10 cellular contexts compared by ENCODE assay signal in genomic region chr7:5979680-5980314, GRCh38. TPM values are rescaled to one million over a fixed set of nuclear protein-coding genes. Genes with fewer than 3 reads are reported as not detected.
DNase-seq lines count a peak whose midpoint lies in the region; ATAC-seq, FAIRE-seq and TF ChIP-seq lines count a peak whose summit lies in the region.
"Not testable (repeated sequence)": the region's sequence is repeated elsewhere in the genome, so short reads cannot be mapped to it uniquely, and the experiment has no call there.
"Had no signal": no experiment of that assay in that cellular context is flagged by ENCODE, and none has a peak within 500 bp of the region (broad histone marks: within the 10 kb centered on the region; RNA-seq: fewer than 3 reads in every experiment).

No MANE protein-coding gene starts in this region.

- H4K20me1 ChIP-seq in GM12878 (ENCODE audit: control insufficient read depth, insufficient read depth); endothelial cell of umbilical vein (replicated peaks; ENCODE audit: control insufficient read depth, extremely low read depth, insufficient read depth, low read length): not testable (repeated sequence)

- TF ChIP-seq CTCF in Caco-2 (IDR thresholded peaks at IDR 0.05; ENCODE audit: insufficient read depth in 1 of 2, low read depth in 1 of 2, low read length in 1 of 2, severe bottlenecking in 1 of 2, unreplicated experiment in 1 of 2); GM12878 (IDR thresholded peaks at IDR 0.05 in 2 of 3, conservative IDR thresholded peaks at IDR 0.05 in 1 of 3; ENCODE audit: control insufficient read depth in 2 of 3, extremely low read depth in 1 of 3, insufficient read depth in 1 of 3, low read depth in 3 of 3, low read length in 3 of 3); endothelial cell of umbilical vein (IDR thresholded peaks at IDR 0.05; ENCODE audit: extremely low read depth in 1 of 2, insufficient read depth in 1 of 2, low read depth in 1 of 2, low read length in 2 of 2); right lobe of liver (IDR thresholded peaks at IDR 0.05); progenitor cell of endocrine pancreas (IDR thresholded peaks at IDR 0.05; ENCODE audit: unreplicated experiment): not testable (repeated sequence)

- not testable (repeated sequence) for H3K9ac ChIP-seq in GM12878 (ENCODE audit: control insufficient read depth, insufficient read depth, low read length); endothelial cell of umbilical vein (replicated peaks; ENCODE audit: extremely low read depth, insufficient read depth, low read length)

- H3K27ac Mint-ChIP-seq in Caco-2 (ENCODE audit: unreplicated experiment): peak overlapping the region; percentile 50
- peak overlapping the region; percentile 92 for H3K27ac Mint-ChIP-seq in progenitor cell of endocrine pancreas

- not testable (repeated sequence) for H3K4me1 Mint-ChIP-seq in Caco-2 (ENCODE audit: low read depth, unreplicated experiment); progenitor cell of endocrine pancreas (ENCODE audit: low read depth)

- CTCF ChIA-PET in Caco-2 (lab: Charles Lee); GM12878 (lab: Yijun Ruan, JAX); endothelial cell of umbilical vein (lab: Charles Lee): not testable (repeated sequence)

- H3K36me3 Mint-ChIP-seq in Caco-2 (ENCODE audit: insufficient read depth, unreplicated experiment) (peaks cover 17% of the 10 kb centered on the region), progenitor cell of endocrine pancreas (ENCODE audit: insufficient read depth) (peaks cover 14% of the 10 kb centered on the region)

- not testable (repeated sequence) for H3K4me2 ChIP-seq in GM12878 (ENCODE audit: control insufficient read depth, insufficient read depth); endothelial cell of umbilical vein (ENCODE audit: insufficient read depth, low read length)

- H3K9me3 Mint-ChIP-seq in Caco-2 (ENCODE audit: unreplicated experiment); progenitor cell of endocrine pancreas (ENCODE audit: low read depth): not testable (repeated sequence)

- not testable (repeated sequence) for H3K27me3 Mint-ChIP-seq in Caco-2 (ENCODE audit: insufficient read depth, unreplicated experiment); progenitor cell of endocrine pancreas

- not testable (repeated sequence) for H2AFZ ChIP-seq in GM12878 (ENCODE audit: control insufficient read depth, low read depth, low read length); endothelial cell of umbilical vein (ENCODE audit: low read depth, low read length)

- not testable (repeated sequence) for H3K4me3 ChIP-seq in Caco-2 (ENCODE audit: low read depth, low read length); GM12878; endothelial cell of umbilical vein (replicated peaks in 1 of 3; ENCODE audit: insufficient read depth in 1 of 3, low read depth in 1 of 3, low read length in 3 of 3); right lobe of liver

- WGBS in GM12878 (ENCODE audit: insufficient coverage, insufficient replicate concordance, low lambda C conversion rate, missing lambda C conversion rate): 96% methylated on average over 2 of the region's 12 CpGs
- 57% methylated on average over 1 of the region's 12 CpGs for WGBS in right lobe of liver (ENCODE audit: insufficient coverage, low coverage, low lambda C conversion rate, missing lambda C conversion rate)

- dilution Hi-C loops in endothelial cell of umbilical vein (cut with MboI; ENCODE audit: extremely low pct_ligation_motif_present, low sequenced_read_pairs): not testable (repeated sequence)

- RAD21 ChIA-PET in GM12878 (lab: Charles Lee; ENCODE audit: unreplicated experiment): not testable (repeated sequence)

- H3K79me2 ChIP-seq in GM12878 (ENCODE audit: control insufficient read depth, insufficient read depth, low read length); endothelial cell of umbilical vein (ENCODE audit: control insufficient read depth, insufficient read depth, low read length): not testable (repeated sequence)

- not testable (repeated sequence) for H3K27me3 ChIP-seq in Caco-2 (replicated peaks; ENCODE audit: control insufficient read depth, insufficient read depth, low read length); GM12878 (replicated peaks in 1 of 2; ENCODE audit: control insufficient read depth in 2 of 2, insufficient read depth in 2 of 2, low read length in 1 of 2); endothelial cell of umbilical vein (ENCODE audit: control insufficient read depth in 2 of 2, insufficient read depth in 2 of 2, low read length in 2 of 2); right lobe of liver

- in situ Hi-C loops in GM12878 (cut with MboI): not testable (repeated sequence)

- not testable (repeated sequence) for TF ChIP-seq RAD21 in GM12878 (IDR thresholded peaks at IDR 0.05; ENCODE audit: insufficient read depth, low read depth, low read length)

- not testable (repeated sequence) for TF ChIP-seq EP300 in GM12878 (IDR thresholded peaks at IDR 0.05; ENCODE audit: borderline replicate concordance in 1 of 2, control insufficient read depth in 1 of 2, low read depth in 2 of 2, low read length in 2 of 2)

- DNase-seq in Caco-2; HTR-8/SVneo (ENCODE audit: insufficient read length, low spot score); GM12878 (ENCODE audit: low read depth, low spot score); endothelial cell of umbilical vein (ENCODE audit: low read depth, low spot score); left lobe of liver (ENCODE audit: low spot score); right lobe of liver; progenitor cell of endocrine pancreas (ENCODE audit: low spot score, unreplicated experiment): not testable (repeated sequence)

- intact Hi-C loops in Caco-2 (cut with micrococcal nuclease; ENCODE audit: unreplicated experiment); GM12878 (cut with micrococcal nuclease; ENCODE audit: unreplicated experiment); endothelial cell of umbilical vein (cut with micrococcal nuclease); right lobe of liver (cut with DNase I): not testable (repeated sequence)

- SMC1A ChIA-PET in GM12878 (lab: Charles Lee; ENCODE audit: uncharacterized antibody, unreplicated experiment): not testable (repeated sequence)

- not testable (repeated sequence) for H3K4me3 Mint-ChIP-seq in Caco-2 (ENCODE audit: unreplicated experiment); progenitor cell of endocrine pancreas (ENCODE audit: low read depth)

- not testable (repeated sequence) for H3K9me3 ChIP-seq in Caco-2; GM12878 (replicated peaks; ENCODE audit: control insufficient read depth, insufficient read depth, low read length); endothelial cell of umbilical vein (replicated peaks; ENCODE audit: control insufficient read depth, insufficient read depth, low read length); right lobe of liver

- TF ChIP-seq POLR2A in GM12878 (IDR thresholded peaks at IDR 0.05; ENCODE audit: low read depth, low read length); endothelial cell of umbilical vein (IDR thresholded peaks at IDR 0.05; ENCODE audit: low read depth, low read length); right lobe of liver (IDR thresholded peaks at IDR 0.05): not testable (repeated sequence)

- not testable (repeated sequence) for H3K27ac ChIP-seq in GM12878 (ENCODE audit: control insufficient read depth, insufficient read depth); endothelial cell of umbilical vein (ENCODE audit: insufficient read depth, low read depth, low read length); right lobe of liver

- BruUV-seq in Caco-2 (replicated peaks; lab: Mats Ljungman, UMichigan); endothelial cell of umbilical vein (replicated peaks; lab: Mats Ljungman, UMichigan): not testable (repeated sequence)
- TSS peak; percentile 67 for BruUV-seq in GM12878 (replicated peaks; lab: Mats Ljungman, UMichigan)

- not testable (repeated sequence) for ATAC-seq in GM12878
- ATAC-seq in left lobe of liver: peak; percentile 49
- ATAC-seq in right lobe of liver: peak; percentile 54 to 66 (median 58)

- H3K36me3 ChIP-seq in Caco-2 (ENCODE audit: control insufficient read depth, insufficient read depth, low read length); GM12878 (ENCODE audit: control insufficient read depth in 2 of 2, insufficient read depth in 2 of 2, low read length in 1 of 2); endothelial cell of umbilical vein (ENCODE audit: control insufficient read depth in 2 of 2, extremely low read depth in 1 of 2, insufficient read depth in 2 of 2, low read length in 2 of 2); right lobe of liver: not testable (repeated sequence)

- peak; percentile 58 for FAIRE-seq in HTR-8/SVneo (lab: Jason Lieb, UNC)
- peak; percentile 31 for FAIRE-seq in GM12878 (lab: Jason Lieb, UNC)
- FAIRE-seq in endothelial cell of umbilical vein (lab: Jason Lieb, UNC): peak; percentile 40

- not testable (repeated sequence) for H3K9me1 ChIP-seq in endothelial cell of umbilical vein (replicated peaks; ENCODE audit: control insufficient read depth, extremely low read depth, insufficient read depth, low read length)

- H3K4me1 ChIP-seq in Caco-2; GM12878 (ENCODE audit: control insufficient read depth, insufficient read depth, low read length); endothelial cell of umbilical vein (ENCODE audit: control insufficient read depth, extremely low read depth, insufficient read depth, low read length); right lobe of liver: not testable (repeated sequence)

- POLR2A ChIA-PET in Caco-2 (lab: Charles Lee); GM12878 (lab: Charles Lee); endothelial cell of umbilical vein (lab: Charles Lee): not testable (repeated sequence)

RNA-seq across cellular contexts. Expression of gene RSPH10B, which starts 9.3 kb away (rescaled TPM):
- total RNA-seq in Caco-2 (2022) (0.16 TPM in 1 of 2 replicates, not detected in the other), GM12878 (2014; rRNA removed) (0.05 TPM in 1 of 2 replicates, not detected in the other), GM12878 (2014; rRNA removed; fragmentation: Illumina TruSeq; extraction: Trizol) (0.23 TPM in 1 of 2 replicates, not detected in the other), GM12878 (2021) (0.35 TPM in 1 of 2 replicates, not detected in the other), endothelial cell of umbilical vein (0.18 and 0.29 TPM in 2 replicates), left lobe of liver (0.13 TPM), right lobe of liver (under 1 TPM in 3 of 6 experiments, not detected in 3; 0.19 to 0.92 (median 0.47) TPM), progenitor cell of endocrine pancreas (1.5 and 2.0 TPM in 2 replicates)
- total RNA-seq in GM12878 (2013; cell fraction: nucleolus; rRNA removed): 0.81 TPM in 1 of 2 replicates, not detected in the other
- polyA plus RNA-seq in GM12878 (2011; ENCODE audit: low read depth): not detected
- polyA plus RNA-seq in GM12878 (2011; rRNA removed) (0.03 TPM in 1 of 2 replicates, not detected in the other), GM12878 (2014; fragmentation: Illumina TruSeq; extraction: Trizol) (not detected in 2 replicates), GM12878 (2014; fragmentation: Nextera tagmentation; extraction: Ambion mirVana) (not detected), GM12878 (2014; rRNA removed) (not detected in 2 replicates), GM12878 (2016; fragmentation: Nextera tagmentation; extraction: Ambion mirVana) (not detected), endothelial cell of umbilical vein (0.11 and 0.15 TPM in 2 replicates)
- not detected in 2 replicates for polyA plus RNA-seq in GM12878 (2011; cell fraction: cytosol; rRNA removed)
- polyA plus RNA-seq in GM12878 (2011; cell fraction: nucleus; rRNA removed): 0.15 and 0.27 TPM in 2 replicates
- 0.08 TPM in 1 of 2 replicates, not detected in the other for polyA plus RNA-seq in GM12878 (2012)
- polyA minus RNA-seq in GM12878 (2011; rRNA and poly(A)+ RNA removed): not detected in 2 replicates
- polyA minus RNA-seq in GM12878 (2011; cell fraction: cytosol; rRNA and poly(A)+ RNA removed): not detected in 2 replicates
- 0.96 TPM in 1 of 2 replicates, not detected in the other for polyA minus RNA-seq in GM12878 (2011; cell fraction: nucleus; rRNA and poly(A)+ RNA removed)
- polyA plus RNA-seq in endothelial cell of umbilical vein (2011; cell fraction: cytosol; rRNA removed): 0.08 TPM in 2 replicates
- 0.61 and 0.97 TPM in 2 replicates for polyA plus RNA-seq in endothelial cell of umbilical vein (2011; cell fraction: nucleus; rRNA removed)
- polyA plus RNA-seq in endothelial cell of umbilical vein (2012): 0.17 and 0.27 TPM in 2 replicates
- polyA minus RNA-seq in endothelial cell of umbilical vein: 0.15 and 0.19 TPM in 2 replicates
- polyA minus RNA-seq in endothelial cell of umbilical vein (2011; cell fraction: cytosol; rRNA and poly(A)+ RNA removed): not detected
- 0.19 TPM in 1 of 2 replicates, not detected in the other for polyA minus RNA-seq in endothelial cell of umbilical vein (2011; cell fraction: nucleus; rRNA and poly(A)+ RNA removed)
- total RNA-seq: CD4-positive, alpha-beta memory T cell; H4 had no signal
- polyA plus RNA-seq: BJ; CD4-positive, alpha-beta memory T cell had no signal

RNA-seq across cellular contexts. Expression of gene PMS2, which starts 29.1 kb away (rescaled TPM):
- 22.6 TPM in 2 replicates for total RNA-seq in Caco-2 (2022)
- total RNA-seq in GM12878 (2013; cell fraction: nucleolus; rRNA removed): 52.9 and 53.1 TPM in 2 replicates
- 19.6 and 22.9 TPM in 2 replicates for total RNA-seq in GM12878 (2014; rRNA removed)
- total RNA-seq in GM12878 (2014; rRNA removed; fragmentation: Illumina TruSeq; extraction: Trizol): 25.4 and 25.5 TPM in 2 replicates
- 19.3 and 21.4 TPM in 2 replicates for total RNA-seq in GM12878 (2021)
- 6.8 TPM for polyA plus RNA-seq in GM12878 (2011; ENCODE audit: low read depth)
- 16.8 and 20.5 TPM in 2 replicates for polyA plus RNA-seq in GM12878 (2011; rRNA removed)
- 10.7 and 11.0 TPM in 2 replicates for polyA plus RNA-seq in GM12878 (2011; cell fraction: cytosol; rRNA removed)
- polyA plus RNA-seq in GM12878 (2011; cell fraction: nucleus; rRNA removed): 9.7 and 11.8 TPM in 2 replicates
- polyA plus RNA-seq in GM12878 (2012): 8.9 and 11.5 TPM in 2 replicates
- polyA plus RNA-seq in GM12878 (2014; fragmentation: Illumina TruSeq; extraction: Trizol): 19.8 and 23.0 TPM in 2 replicates
- 1 to 10 TPM; 3.6 to 4.7 TPM for polyA plus RNA-seq in GM12878 (2014; fragmentation: Nextera tagmentation; extraction: Ambion mirVana)
- 13.2 and 14.0 TPM in 2 replicates for polyA plus RNA-seq in GM12878 (2014; rRNA removed)
- 10 to 100 TPM; 17.9 to 18.0 TPM for polyA plus RNA-seq in GM12878 (2016; fragmentation: Nextera tagmentation; extraction: Ambion mirVana)
- 19.5 and 20.5 TPM in 2 replicates for polyA minus RNA-seq in GM12878 (2011; rRNA and poly(A)+ RNA removed)
- 5.2 and 13.9 TPM in 2 replicates for polyA minus RNA-seq in GM12878 (2011; cell fraction: cytosol; rRNA and poly(A)+ RNA removed)
- 8.1 and 13.1 TPM in 2 replicates for polyA minus RNA-seq in GM12878 (2011; cell fraction: nucleus; rRNA and poly(A)+ RNA removed)
- total RNA-seq in endothelial cell of umbilical vein: 14.5 and 15.9 TPM in 2 replicates
- 3.8 and 5.2 TPM in 2 replicates for polyA plus RNA-seq in endothelial cell of umbilical vein
- polyA plus RNA-seq in endothelial cell of umbilical vein (2011; cell fraction: cytosol; rRNA removed): 6.3 and 6.4 TPM in 2 replicates
- 9.7 and 9.9 TPM in 2 replicates for polyA plus RNA-seq in endothelial cell of umbilical vein (2011; cell fraction: nucleus; rRNA removed)
- polyA plus RNA-seq in endothelial cell of umbilical vein (2012): 10.5 and 12.0 TPM in 2 replicates
- polyA minus RNA-seq in endothelial cell of umbilical vein: 10.9 and 13.1 TPM in 2 replicates
- 9.8 TPM for polyA minus RNA-seq in endothelial cell of umbilical vein (2011; cell fraction: cytosol; rRNA and poly(A)+ RNA removed)
- polyA minus RNA-seq in endothelial cell of umbilical vein (2011; cell fraction: nucleus; rRNA and poly(A)+ RNA removed): 7.1 TPM in 2 replicates
- total RNA-seq in left lobe of liver: 4.4 TPM
- total RNA-seq in right lobe of liver: 1 to 10 TPM; 3.9 to 6.8 (median 5.8) TPM
- 19.7 and 23.9 TPM in 2 replicates for total RNA-seq in progenitor cell of endocrine pancreas

RNA-seq across cellular contexts. Expression of gene AIMP2, which starts 29.3 kb away (rescaled TPM):
- total RNA-seq in Caco-2 (2022) (85.1 and 96.3 TPM in 2 replicates), GM12878 (2014; rRNA removed) (82.3 and 94.3 TPM in 2 replicates), GM12878 (2014; rRNA removed; fragmentation: Illumina TruSeq; extraction: Trizol) (57.2 and 59.9 TPM in 2 replicates), GM12878 (2021) (61.0 and 61.8 TPM in 2 replicates), endothelial cell of umbilical vein (44.6 and 45.6 TPM in 2 replicates), left lobe of liver (22.9 TPM), right lobe of liver (10 to 100 TPM; 20.2 to 53.6 (median 24.6) TPM), progenitor cell of endocrine pancreas (30.1 and 33.4 TPM in 2 replicates)
- total RNA-seq in GM12878 (2013; cell fraction: nucleolus; rRNA removed): 13.2 and 13.4 TPM in 2 replicates
- 19.8 TPM for polyA plus RNA-seq in GM12878 (2011; ENCODE audit: low read depth)
- polyA plus RNA-seq in GM12878 (2011; rRNA removed) (40.2 and 52.9 TPM in 2 replicates), GM12878 (2014; fragmentation: Illumina TruSeq; extraction: Trizol) (29.5 and 46.7 TPM in 2 replicates), GM12878 (2014; fragmentation: Nextera tagmentation; extraction: Ambion mirVana) (10 to 100 TPM; 55.6 to 80.0 TPM), GM12878 (2014; rRNA removed) (91.7 and 95.0 TPM in 2 replicates), GM12878 (2016; fragmentation: Nextera tagmentation; extraction: Ambion mirVana) (100 to 1,000 TPM; 129 to 130 TPM), endothelial cell of umbilical vein (59.4 and 67.7 TPM in 2 replicates)
- polyA plus RNA-seq in GM12878 (2011; cell fraction: cytosol; rRNA removed): 70.8 and 80.2 TPM in 2 replicates
- 26.7 and 41.8 TPM in 2 replicates for polyA plus RNA-seq in GM12878 (2011; cell fraction: nucleus; rRNA removed)
- 19.0 and 21.6 TPM in 2 replicates for polyA plus RNA-seq in GM12878 (2012)
- polyA minus RNA-seq in GM12878 (2011; rRNA and poly(A)+ RNA removed): 33.1 and 43.8 TPM in 2 replicates
- polyA minus RNA-seq in GM12878 (2011; cell fraction: cytosol; rRNA and poly(A)+ RNA removed): 17.5 and 27.4 TPM in 2 replicates
- 11.0 and 23.6 TPM in 2 replicates for polyA minus RNA-seq in GM12878 (2011; cell fraction: nucleus; rRNA and poly(A)+ RNA removed)
- 60.6 and 65.7 TPM in 2 replicates for polyA plus RNA-seq in endothelial cell of umbilical vein (2011; cell fraction: cytosol; rRNA removed)
- 32.1 and 33.3 TPM in 2 replicates for polyA plus RNA-seq in endothelial cell of umbilical vein (2011; cell fraction: nucleus; rRNA removed)
- 33.1 and 36.4 TPM in 2 replicates for polyA plus RNA-seq in endothelial cell of umbilical vein (2012)
- polyA minus RNA-seq in endothelial cell of umbilical vein: 34.0 and 40.6 TPM in 2 replicates
- polyA minus RNA-seq in endothelial cell of umbilical vein (2011; cell fraction: cytosol; rRNA and poly(A)+ RNA removed): 85.4 TPM
- 12.0 and 15.1 TPM in 2 replicates for polyA minus RNA-seq in endothelial cell of umbilical vein (2011; cell fraction: nucleus; rRNA and poly(A)+ RNA removed)

RNA-seq across cellular contexts. Expression of gene ANKRD61, which starts 51.4 kb away (rescaled TPM):
- total RNA-seq in Caco-2 (2022) (0.32 TPM in 1 of 2 replicates, not detected in the other), GM12878 (2014; rRNA removed) (0.11 and 0.16 TPM in 2 replicates), GM12878 (2014; rRNA removed; fragmentation: Illumina TruSeq; extraction: Trizol) (0.18 and 0.22 TPM in 2 replicates), GM12878 (2021) (0.18 TPM in 1 of 2 replicates, not detected in the other), endothelial cell of umbilical vein (0.35 and 0.53 TPM in 2 replicates), left lobe of liver (not detected), right lobe of liver (under 1 TPM in 1 of 6 experiments, not detected in 5; 0.26 TPM), progenitor cell of endocrine pancreas (0.22 and 0.47 TPM in 2 replicates)
- 0.33 TPM in 1 of 2 replicates, not detected in the other for total RNA-seq in GM12878 (2013; cell fraction: nucleolus; rRNA removed)
- 0.52 TPM for polyA plus RNA-seq in GM12878 (2011; ENCODE audit: low read depth)
- polyA plus RNA-seq in GM12878 (2011; rRNA removed) (0.18 TPM in 1 of 2 replicates, not detected in the other), GM12878 (2014; fragmentation: Illumina TruSeq; extraction: Trizol) (0.34 and 0.35 TPM in 2 replicates), GM12878 (2014; fragmentation: Nextera tagmentation; extraction: Ambion mirVana) (under 1 TPM; 0.20 to 0.37 TPM), GM12878 (2014; rRNA removed) (0.22 and 0.64 TPM in 2 replicates), GM12878 (2016; fragmentation: Nextera tagmentation; extraction: Ambion mirVana) (under 1 TPM; 0.51 to 0.57 TPM), endothelial cell of umbilical vein (0.18 and 0.32 TPM in 2 replicates)
- polyA plus RNA-seq in GM12878 (2011; cell fraction: cytosol; rRNA removed): 0.13 and 0.18 TPM in 2 replicates
- polyA plus RNA-seq in GM12878 (2011; cell fraction: nucleus; rRNA removed): 0.31 and 0.56 TPM in 2 replicates
- polyA plus RNA-seq in GM12878 (2012): 0.49 and 0.87 TPM in 2 replicates
- 0.29 and 0.41 TPM in 2 replicates for polyA minus RNA-seq in GM12878 (2011; rRNA and poly(A)+ RNA removed)
- polyA minus RNA-seq in GM12878 (2011; cell fraction: cytosol; rRNA and poly(A)+ RNA removed): not detected in 2 replicates
- not detected in 2 replicates for polyA minus RNA-seq in GM12878 (2011; cell fraction: nucleus; rRNA and poly(A)+ RNA removed)
- 0.24 and 0.30 TPM in 2 replicates for polyA plus RNA-seq in endothelial cell of umbilical vein (2011; cell fraction: cytosol; rRNA removed)
- polyA plus RNA-seq in endothelial cell of umbilical vein (2011; cell fraction: nucleus; rRNA removed): 0.57 and 0.62 TPM in 2 replicates
- 0.60 and 1.1 TPM in 2 replicates for polyA plus RNA-seq in endothelial cell of umbilical vein (2012)
- polyA minus RNA-seq in endothelial cell of umbilical vein: 0.70 TPM in 1 of 2 replicates, not detected in the other
- polyA minus RNA-seq in endothelial cell of umbilical vein (2011; cell fraction: cytosol; rRNA and poly(A)+ RNA removed): not detected
- polyA minus RNA-seq in endothelial cell of umbilical vein (2011; cell fraction: nucleus; rRNA and poly(A)+ RNA removed): not detected in 2 replicates
- total RNA-seq: CD4-positive, alpha-beta memory T cell had no signal
